ENCODE assay signal across 1 cellular context in the genomic region with DNA sequence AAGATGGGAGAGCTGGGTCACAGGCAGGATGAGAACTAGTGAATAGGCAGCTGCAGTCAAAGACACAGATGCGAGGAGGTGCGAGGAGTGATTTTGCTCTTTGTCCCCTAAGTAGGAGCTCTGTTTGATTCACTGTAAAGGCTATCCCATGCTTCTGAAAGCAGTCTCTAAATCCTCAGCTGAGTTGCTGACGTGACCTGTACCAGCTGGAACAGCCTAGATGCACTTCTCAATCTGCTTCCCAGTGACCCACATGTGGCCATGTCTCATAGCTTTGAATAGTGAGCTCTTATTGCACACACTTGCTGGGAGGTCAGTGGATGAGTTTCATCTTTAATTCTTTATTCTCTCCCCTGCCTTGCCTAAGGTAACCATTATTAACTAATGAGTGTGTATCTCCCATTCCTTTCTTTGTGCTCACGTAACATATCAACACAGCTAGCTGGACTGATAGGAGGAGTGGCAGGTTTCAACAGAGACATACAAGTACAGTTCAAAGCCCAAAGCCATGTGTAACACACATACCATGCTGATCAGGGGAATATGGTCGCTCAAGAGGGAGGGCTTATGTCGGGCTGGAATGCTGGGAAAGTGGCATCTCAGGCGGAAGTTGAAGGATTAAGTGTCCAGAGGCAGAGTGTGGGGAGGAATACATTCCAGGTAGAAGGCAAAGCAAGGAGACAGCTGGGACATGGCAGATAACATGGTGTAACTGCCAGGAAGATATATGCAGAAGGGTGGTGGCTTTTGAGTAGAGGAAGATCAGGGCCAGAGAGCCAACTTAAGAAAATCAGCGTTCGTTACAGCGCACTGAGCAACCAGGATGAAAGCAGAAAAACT.
TF ChIP-seq lines count a peak whose summit lies in the region.

No MANE protein-coding gene starts in this region.

TF ChIP-seq in K562, 482 proteins besides CTCF, POLR2A, EP300 and RAD21 (continued from another document):
- TF ChIP-seq MNT (conservative IDR thresholded peaks at IDR 0.05) (peak in 1 of 2 experiments; percentile 37; a peak in 2 of 4 replicates), TEAD4 (IDR thresholded peaks at IDR 0.05; ENCODE audit: low read length) (0 out of 2 replicates have a peak, but pooled peaks have one; percentile 41), TEAD4 (CRISPR knock-in tag; IDR thresholded peaks at IDR 0.05; ENCODE audit: borderline replicate concordance) (no peak), RB1 (IDR thresholded peaks at IDR 0.05; ENCODE audit: low read depth) (no peak), NR2C2 (CRISPR knock-in tag; IDR thresholded peaks at IDR 0.05) (no peak), NR2C2 (tag; IDR thresholded peaks at IDR 0.05) (no peak), DPF2 (IDR thresholded peaks at IDR 0.05) (peak; percentile 68), CHD1 (IDR thresholded peaks at IDR 0.05; ENCODE audit: low read length) (no peak), HSF4 (CRISPR knock-in tag; IDR thresholded peaks at IDR 0.05; ENCODE audit: borderline replicate concordance) (no peak)
- TF ChIP-seq, protein P1, sequence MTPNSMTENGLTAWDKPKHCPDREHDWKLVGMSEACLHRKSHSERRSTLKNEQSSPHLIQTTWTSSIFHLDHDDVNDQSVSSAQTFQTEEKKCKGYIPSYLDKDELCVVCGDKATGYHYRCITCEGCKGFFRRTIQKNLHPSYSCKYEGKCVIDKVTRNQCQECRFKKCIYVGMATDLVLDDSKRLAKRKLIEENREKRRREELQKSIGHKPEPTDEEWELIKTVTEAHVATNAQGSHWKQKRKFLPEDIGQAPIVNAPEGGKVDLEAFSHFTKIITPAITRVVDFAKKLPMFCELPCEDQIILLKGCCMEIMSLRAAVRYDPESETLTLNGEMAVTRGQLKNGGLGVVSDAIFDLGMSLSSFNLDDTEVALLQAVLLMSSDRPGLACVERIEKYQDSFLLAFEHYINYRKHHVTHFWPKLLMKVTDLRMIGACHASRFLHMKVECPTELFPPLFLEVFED (CRISPR knock-in tag; conservative IDR thresholded peaks at IDR 0.05): 0 out of 2 replicates have a peak, but pooled peaks have one; percentile 38
- TF ChIP-seq, protein P2, sequence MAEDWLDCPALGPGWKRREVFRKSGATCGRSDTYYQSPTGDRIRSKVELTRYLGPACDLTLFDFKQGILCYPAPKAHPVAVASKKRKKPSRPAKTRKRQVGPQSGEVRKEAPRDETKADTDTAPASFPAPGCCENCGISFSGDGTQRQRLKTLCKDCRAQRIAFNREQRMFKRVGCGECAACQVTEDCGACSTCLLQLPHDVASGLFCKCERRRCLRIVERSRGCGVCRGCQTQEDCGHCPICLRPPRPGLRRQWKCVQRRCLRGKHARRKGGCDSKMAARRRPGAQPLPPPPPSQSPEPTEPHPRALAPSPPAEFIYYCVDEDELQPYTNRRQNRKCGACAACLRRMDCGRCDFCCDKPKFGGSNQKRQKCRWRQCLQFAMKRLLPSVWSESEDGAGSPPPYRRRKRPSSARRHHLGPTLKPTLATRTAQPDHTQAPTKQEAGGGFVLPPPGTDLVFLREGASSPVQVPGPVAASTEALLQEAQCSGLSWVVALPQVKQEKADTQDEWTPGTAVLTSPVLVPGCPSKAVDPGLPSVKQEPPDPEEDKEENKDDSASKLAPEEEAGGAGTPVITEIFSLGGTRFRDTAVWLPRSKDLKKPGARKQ (CRISPR knock-in tag; IDR thresholded peaks at IDR 0.05): no peak
- TF ChIP-seq, protein P3, sequence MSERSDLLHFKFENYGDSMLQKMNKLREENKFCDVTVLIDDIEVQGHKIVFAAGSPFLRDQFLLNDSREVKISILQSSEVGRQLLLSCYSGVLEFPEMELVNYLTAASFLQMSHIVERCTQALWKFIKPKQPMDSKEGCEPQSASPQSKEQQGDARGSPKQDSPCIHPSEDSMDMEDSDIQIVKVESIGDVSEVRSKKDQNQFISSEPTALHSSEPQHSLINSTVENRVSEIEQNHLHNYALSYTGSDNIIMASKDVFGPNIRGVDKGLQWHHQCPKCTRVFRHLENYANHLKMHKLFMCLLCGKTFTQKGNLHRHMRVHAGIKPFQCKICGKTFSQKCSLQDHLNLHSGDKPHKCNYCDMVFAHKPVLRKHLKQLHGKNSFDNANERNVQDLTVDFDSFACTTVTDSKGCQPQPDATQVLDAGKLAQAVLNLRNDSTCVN (CRISPR knock-in tag; IDR thresholded peaks at IDR 0.05): 0 out of 2 replicates have a peak, but pooled peaks have one; percentile 49
- TF ChIP-seq, protein P4, sequence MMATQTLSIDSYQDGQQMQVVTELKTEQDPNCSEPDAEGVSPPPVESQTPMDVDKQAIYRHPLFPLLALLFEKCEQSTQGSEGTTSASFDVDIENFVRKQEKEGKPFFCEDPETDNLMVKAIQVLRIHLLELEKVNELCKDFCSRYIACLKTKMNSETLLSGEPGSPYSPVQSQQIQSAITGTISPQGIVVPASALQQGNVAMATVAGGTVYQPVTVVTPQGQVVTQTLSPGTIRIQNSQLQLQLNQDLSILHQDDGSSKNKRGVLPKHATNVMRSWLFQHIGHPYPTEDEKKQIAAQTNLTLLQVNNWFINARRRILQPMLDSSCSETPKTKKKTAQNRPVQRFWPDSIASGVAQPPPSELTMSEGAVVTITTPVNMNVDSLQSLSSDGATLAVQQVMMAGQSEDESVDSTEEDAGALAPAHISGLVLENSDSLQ (IDR thresholded peaks at IDR 0.05): peak; percentile 27; the same call in 1 of the 2 replicates
- TF ChIP-seq, protein P5, sequence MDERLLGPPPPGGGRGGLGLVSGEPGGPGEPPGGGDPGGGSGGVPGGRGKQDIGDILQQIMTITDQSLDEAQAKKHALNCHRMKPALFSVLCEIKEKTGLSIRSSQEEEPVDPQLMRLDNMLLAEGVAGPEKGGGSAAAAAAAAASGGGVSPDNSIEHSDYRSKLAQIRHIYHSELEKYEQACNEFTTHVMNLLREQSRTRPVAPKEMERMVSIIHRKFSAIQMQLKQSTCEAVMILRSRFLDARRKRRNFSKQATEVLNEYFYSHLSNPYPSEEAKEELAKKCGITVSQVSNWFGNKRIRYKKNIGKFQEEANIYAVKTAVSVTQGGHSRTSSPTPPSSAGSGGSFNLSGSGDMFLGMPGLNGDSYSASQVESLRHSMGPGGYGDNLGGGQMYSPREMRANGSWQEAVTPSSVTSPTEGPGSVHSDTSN (CRISPR knock-in tag; IDR thresholded peaks at IDR 0.05; ENCODE audit: low read depth): no peak
- TF ChIP-seq, protein P5 (tag; conservative IDR thresholded peaks at IDR 0.05; ENCODE audit: low read depth): peak; percentile 44; the same call in 1 of the 2 replicates
- TF ChIP-seq, protein P6, sequence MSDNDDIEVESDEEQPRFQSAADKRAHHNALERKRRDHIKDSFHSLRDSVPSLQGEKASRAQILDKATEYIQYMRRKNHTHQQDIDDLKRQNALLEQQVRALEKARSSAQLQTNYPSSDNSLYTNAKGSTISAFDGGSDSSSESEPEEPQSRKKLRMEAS (CRISPR knock-in tag; IDR thresholded peaks at IDR 0.05): peak; percentile 31; the same call in 1 of the 2 replicates
- TF ChIP-seq, protein P7, sequence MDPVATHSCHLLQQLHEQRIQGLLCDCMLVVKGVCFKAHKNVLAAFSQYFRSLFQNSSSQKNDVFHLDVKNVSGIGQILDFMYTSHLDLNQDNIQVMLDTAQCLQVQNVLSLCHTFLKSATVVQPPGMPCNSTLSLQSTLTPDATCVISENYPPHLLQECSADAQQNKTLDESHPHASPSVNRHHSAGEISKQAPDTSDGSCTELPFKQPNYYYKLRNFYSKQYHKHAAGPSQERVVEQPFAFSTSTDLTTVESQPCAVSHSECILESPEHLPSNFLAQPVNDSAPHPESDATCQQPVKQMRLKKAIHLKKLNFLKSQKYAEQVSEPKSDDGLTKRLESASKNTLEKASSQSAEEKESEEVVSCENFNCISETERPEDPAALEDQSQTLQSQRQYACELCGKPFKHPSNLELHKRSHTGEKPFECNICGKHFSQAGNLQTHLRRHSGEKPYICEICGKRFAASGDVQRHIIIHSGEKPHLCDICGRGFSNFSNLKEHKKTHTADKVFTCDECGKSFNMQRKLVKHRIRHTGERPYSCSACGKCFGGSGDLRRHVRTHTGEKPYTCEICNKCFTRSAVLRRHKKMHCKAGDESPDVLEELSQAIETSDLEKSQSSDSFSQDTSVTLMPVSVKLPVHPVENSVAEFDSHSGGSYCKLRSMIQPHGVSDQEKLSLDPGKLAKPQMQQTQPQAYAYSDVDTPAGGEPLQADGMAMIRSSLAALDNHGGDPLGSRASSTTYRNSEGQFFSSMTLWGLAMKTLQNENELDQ (CRISPR knock-in tag; IDR thresholded peaks at IDR 0.05; ENCODE audit: borderline replicate concordance): no peak
